ENCODE assay signal across 8 cellular contexts in genomic region chr2:8574196-8575010, GRCh38.
DNase-seq lines count a peak whose midpoint lies in the region; ATAC-seq lines count a peak whose summit lies in the region.

No MANE protein-coding gene starts in this region.

- peak overlapping the region; percentile 86 to 98 (median 96) for H3K4me2 ChIP-seq in BLaER1 treated with 17β-estradiol and CSF1 and Interleukin-3, amounts not matched to agents 10 nM and 100 nM

- H3K4me1 ChIP-seq in BLaER1 treated with 17β-estradiol and CSF1 and Interleukin-3, amounts not matched to agents 10 nM and 100 nM = peaks cover 88 to 99% (median 98%) of the 10 kb centered on the region in 10 experiments

- H3K27me3 Mint-ChIP-seq in central memory CD8-positive, alpha-beta T cell = no peaks in the 10 kb centered on the region

- H3K4me3 ChIP-seq in BLaER1 treated with 17β-estradiol and CSF1 and Interleukin-3, amounts not matched to agents 10 nM and 100 nM = peak overlapping the region in 8 of 10 experiments; percentile 7 to 46 (median 39); a peak in 12 of 20 replicates

- no peaks in the 10 kb centered on the region for H3K36me3 ChIP-seq in BLaER1 treated with 17β-estradiol and CSF1 and Interleukin-3, amounts not matched to agents 10 nM and 100 nM

- ATAC-seq in GM19397 (IDR thresholded peaks at IDR 0.05; ENCODE audit: unreplicated experiment) (peak; percentile 62), HG03520 (IDR thresholded peaks at IDR 0.05; ENCODE audit: unreplicated experiment) (peak; percentile 52)
- ATAC-seq in central memory CD8-positive, alpha-beta T cell (replicated peaks; ENCODE audit: extremely low read depth, poor library complexity, severe bottlenecking) = no peak

- peak overlapping the region in 9 of 11 experiments; percentile 43 to 82 (median 65); a peak in 17 of 22 replicates for H3K27ac ChIP-seq in BLaER1 treated with 17β-estradiol and CSF1 and Interleukin-3, amounts not matched to agents 10 nM and 100 nM

- peaks cover 4% of the 10 kb centered on the region for H3K36me3 Mint-ChIP-seq in central memory CD8-positive, alpha-beta T cell (ENCODE audit: insufficient read depth)

- H3K9ac ChIP-seq in BLaER1 treated with 17β-estradiol and CSF1 and Interleukin-3, amounts not matched to agents 10 nM and 100 nM = peak overlapping the region in 10 of 11 experiments; percentile 9 to 79 (median 60); a peak in 16 of 22 replicates

- H3K9me3 Mint-ChIP-seq in central memory CD8-positive, alpha-beta T cell = no peaks in the 10 kb centered on the region

- H3K4me3 Mint-ChIP-seq in central memory CD8-positive, alpha-beta T cell = peak overlapping the region; percentile 51

- H3K9me3 ChIP-seq in BLaER1 treated with 17β-estradiol and CSF1 and Interleukin-3, amounts not matched to agents 10 nM and 100 nM (replicated peaks in 1 of 11) = no peaks in the 10 kb centered on the region

- no peak overlapping the region for H3K27ac Mint-ChIP-seq in central memory CD8-positive, alpha-beta T cell (ENCODE audit: low read depth)

- DNase-seq in central memory CD8-positive, alpha-beta T cell (ENCODE audit: low spot score in 2 of 2) = no peak
- DNase-seq in ureter (ENCODE audit: low spot score) (peak; percentile 41), GM19240 (ENCODE audit: insufficient read length, low spot score) (no peak), NCI-H2227 (lab: John Stamatoyannopoulos, UW; ENCODE audit: unreplicated experiment) (no peak), dermis blood vessel endothelial cell (no peak)

- H4K20me1 ChIP-seq in BLaER1 treated with 17β-estradiol and CSF1 and Interleukin-3, amounts not matched to agents 10 nM and 100 nM = peaks cover 0 to 7% (median 0%) of the 10 kb centered on the region in 11 experiments; a peak in 1 of 22 replicates

- H3K27me3 ChIP-seq in BLaER1 treated with 17β-estradiol and CSF1 and Interleukin-3, amounts not matched to agents 10 nM and 100 nM = peaks cover 0 to 37% (median 0%) of the 10 kb centered on the region in 11 experiments; a peak in 7 of 22 replicates

- H3K4me1 Mint-ChIP-seq in central memory CD8-positive, alpha-beta T cell = peaks cover 30% of the 10 kb centered on the region
